1 cellular context compared by ENCODE assay signal in the genomic region with DNA sequence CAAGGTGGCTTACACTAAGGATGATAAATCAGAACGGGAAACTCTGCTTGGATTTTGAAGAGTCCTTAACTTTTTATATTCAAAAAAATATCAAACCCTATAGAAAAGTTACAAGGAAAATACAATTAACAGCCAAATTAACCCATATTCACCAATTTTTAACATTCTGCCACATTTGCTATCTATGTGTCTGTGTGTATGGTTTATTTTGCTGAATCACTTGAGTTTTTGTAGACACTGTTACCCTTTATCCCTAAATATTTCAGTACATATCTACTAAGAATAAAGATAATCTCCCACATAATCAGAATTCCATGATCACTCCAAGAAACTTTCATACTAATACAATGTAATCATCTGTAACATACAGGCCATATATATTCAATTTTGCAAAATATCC.
TF ChIP-seq lines count a peak whose summit lies in the region.

No MANE protein-coding gene starts in this region.

TF ChIP-seq in WTC11, 78 proteins besides CTCF, POLR2A, EP300 and RAD21 (continued from another document):
- TF ChIP-seq, protein P1, sequence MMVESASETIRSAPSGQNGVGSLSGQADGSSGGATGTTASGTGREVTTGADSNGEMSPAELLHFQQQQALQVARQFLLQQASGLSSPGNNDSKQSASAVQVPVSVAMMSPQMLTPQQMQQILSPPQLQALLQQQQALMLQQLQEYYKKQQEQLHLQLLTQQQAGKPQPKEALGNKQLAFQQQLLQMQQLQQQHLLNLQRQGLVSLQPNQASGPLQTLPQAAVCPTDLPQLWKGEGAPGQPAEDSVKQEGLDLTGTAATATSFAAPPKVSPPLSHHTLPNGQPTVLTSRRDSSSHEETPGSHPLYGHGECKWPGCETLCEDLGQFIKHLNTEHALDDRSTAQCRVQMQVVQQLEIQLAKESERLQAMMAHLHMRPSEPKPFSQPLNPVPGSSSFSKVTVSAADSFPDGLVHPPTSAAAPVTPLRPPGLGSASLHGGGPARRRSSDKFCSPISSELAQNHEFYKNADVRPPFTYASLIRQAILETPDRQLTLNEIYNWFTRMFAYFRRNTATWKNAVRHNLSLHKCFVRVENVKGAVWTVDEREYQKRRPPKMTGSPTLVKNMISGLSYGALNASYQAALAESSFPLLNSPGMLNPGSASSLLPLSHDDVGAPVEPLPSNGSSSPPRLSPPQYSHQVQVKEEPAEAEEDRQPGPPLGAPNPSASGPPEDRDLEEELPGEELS (CRISPR knock-in tag; IDR thresholded peaks at IDR 0.05), result no peak
- TF ChIP-seq, protein P2, sequence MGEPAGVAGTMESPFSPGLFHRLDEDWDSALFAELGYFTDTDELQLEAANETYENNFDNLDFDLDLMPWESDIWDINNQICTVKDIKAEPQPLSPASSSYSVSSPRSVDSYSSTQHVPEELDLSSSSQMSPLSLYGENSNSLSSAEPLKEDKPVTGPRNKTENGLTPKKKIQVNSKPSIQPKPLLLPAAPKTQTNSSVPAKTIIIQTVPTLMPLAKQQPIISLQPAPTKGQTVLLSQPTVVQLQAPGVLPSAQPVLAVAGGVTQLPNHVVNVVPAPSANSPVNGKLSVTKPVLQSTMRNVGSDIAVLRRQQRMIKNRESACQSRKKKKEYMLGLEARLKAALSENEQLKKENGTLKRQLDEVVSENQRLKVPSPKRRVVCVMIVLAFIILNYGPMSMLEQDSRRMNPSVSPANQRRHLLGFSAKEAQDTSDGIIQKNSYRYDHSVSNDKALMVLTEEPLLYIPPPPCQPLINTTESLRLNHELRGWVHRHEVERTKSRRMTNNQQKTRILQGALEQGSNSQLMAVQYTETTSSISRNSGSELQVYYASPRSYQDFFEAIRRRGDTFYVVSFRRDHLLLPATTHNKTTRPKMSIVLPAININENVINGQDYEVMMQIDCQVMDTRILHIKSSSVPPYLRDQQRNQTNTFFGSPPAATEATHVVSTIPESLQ (CRISPR knock-in tag; IDR thresholded peaks at IDR 0.05), result no peak
